In genomic region chr19:46142294-46142693, GRCh38 we compare ENCODE assay signal across 31 cellular contexts. TPM values are rescaled to one million over a fixed set of nuclear protein-coding genes. Genes with fewer than 3 reads are reported as not detected.
"Had no signal": no experiment of that assay in that cellular context is flagged by ENCODE, and none has a peak within 500 bp of the region (broad histone marks: within the 10 kb centered on the region; RNA-seq: fewer than 3 reads in every experiment).

No MANE protein-coding gene starts in this region.

- H3K27ac ChIP-seq: ascending aorta, cardiac muscle cell, VCaP had no signal

- H3K4me3 ChIP-seq: ascending aorta, cardiac muscle cell had no signal

- H3K36me3 ChIP-seq: ascending aorta, cardiac muscle cell had no signal

- ATAC-seq: activated CD8-positive, alpha-beta memory T cell treated with anti-CD3 and anti-CD28 coated beads, Interleukin-2, amount 10 ng/mL, durations not matched to agents 7 days and 5 days; activated CD8-positive, alpha-beta T cell treated with anti-CD3 and anti-CD28 coated beads, Interleukin-2, amount 10 ng/mL, durations not matched to agents 7 days and 5 days; activated naive CD8-positive, alpha-beta T cell treated with anti-CD3 and anti-CD28 coated beads, Interleukin-2, amount 50 U/mL, for 24 hours had no signal

- H3K27me3 ChIP-seq: ascending aorta, cardiac muscle cell had no signal

- H3K9me3 ChIP-seq: ascending aorta had no signal

- FAIRE-seq: TTC549 had no signal

- DNase-seq: activated B cell treated with CpG ODN at 0.5 μM for 24 hours; activated CD4-positive, alpha-beta memory T cell treated with anti-CD3 and anti-CD28 coated beads, Interleukin-2, amount 10 ng/mL, durations not matched to agents 7 days and 5 days; activated CD4-positive, alpha-beta T cell treated with anti-CD3 and anti-CD28 coated beads for 4 hours; activated CD4-positive, alpha-beta T cell treated with anti-CD3 and anti-CD28 coated beads, Interleukin-2, amount 10 ng/mL, durations not matched to agents 7 days and 5 days; activated CD4-positive, alpha-beta T cell treated with anti-CD3 and anti-CD28 coated beads, Interleukin-2, amount 50 U/mL, for 48 hours; activated CD4-positive, CD25-positive, alpha-beta regulatory T cell treated with anti-CD3 and anti-CD28 coated beads, Interleukin-2, amount 50 U/mL, for 72 hours; activated CD8-positive, alpha-beta memory T cell treated with anti-CD3 and anti-CD28 coated beads for 24 hours; activated CD8-positive, alpha-beta memory T cell treated with anti-CD3 and anti-CD28 coated beads, Interleukin-2, amount 10 ng/mL, durations not matched to agents 7 days and 5 days; activated CD8-positive, alpha-beta memory T cell treated with anti-CD3 and anti-CD28 coated beads, Interleukin-2, amount 50 U/mL, for 48 hours; activated CD8-positive, alpha-beta T cell treated with anti-CD3 and anti-CD28 coated beads, Interleukin-2, amount 10 ng/mL, durations not matched to agents 7 days and 5 days; activated effector memory CD4-positive, alpha-beta T cell treated with Interleukin-2 at 50 U/mL for 16 hours; activated gamma-delta T cell; activated naive CD4-positive, alpha-beta T cell treated with anti-CD3 and anti-CD28 coated beads, Interleukin-2, amount 10 ng/mL, durations not matched to agents 7 days and 5 days; activated naive CD4-positive, alpha-beta T cell treated with Interleukin-2 at 50 U/mL for 16 hours; activated naive CD8-positive, alpha-beta T cell treated with anti-CD3 and anti-CD28 coated beads, Interleukin-2, amount 10 ng/mL, durations not matched to agents 7 days and 5 days; activated naive CD8-positive, alpha-beta T cell treated with anti-CD3 and anti-CD28 coated beads, Interleukin-2, amount 50 U/mL, for 24 hours; activated T-cell treated with anti-CD3 and anti-CD28 coated beads, Interleukin-2, amount 50 U/mL, for 24 hours; activated T-cell treated with anti-CD3 and anti-CD28 coated beads, Interleukin-2, amount 50 U/mL, for 48 hours; amygdala; anterior cingulate cortex; caudate nucleus; cerebellar nuclear complex; T-helper 2 cell; T-helper 9 cell had no signal

- H3K4me1 ChIP-seq: ascending aorta had no signal

RNA-seq across cellular contexts. Expression of gene IGFL2, which starts 5.7 kb away (rescaled TPM):
- total RNA-seq: activated B cell treated with CpG ODN at 0.5 μM for 24 hours; activated CD4-positive, alpha-beta memory T cell treated with anti-CD3 and anti-CD28 coated beads, Interleukin-2, amount 10 ng/mL, durations not matched to agents 7 days and 5 days; activated CD4-positive, alpha-beta T cell treated with anti-CD3 and anti-CD28 coated beads, Interleukin-2, amount 10 ng/mL, durations not matched to agents 7 days and 5 days; activated CD8-positive, alpha-beta memory T cell treated with anti-CD3 and anti-CD28 coated beads, Interleukin-2, amount 10 ng/mL, durations not matched to agents 7 days and 5 days; activated CD8-positive, alpha-beta T cell treated with anti-CD3 and anti-CD28 coated beads, Interleukin-2, amount 10 ng/mL, durations not matched to agents 7 days and 5 days; activated naive CD8-positive, alpha-beta T cell treated with anti-CD3 and anti-CD28 coated beads, Interleukin-2, amount 10 ng/mL, durations not matched to agents 7 days and 5 days; ascending aorta; bronchial epithelial cell; cardiac muscle cell had no signal

RNA-seq across cellular contexts. Expression of gene IGFL3, which starts 17.8 kb away (rescaled TPM):
- total RNA-seq: activated B cell treated with CpG ODN at 0.5 μM for 24 hours; activated CD4-positive, alpha-beta memory T cell treated with anti-CD3 and anti-CD28 coated beads, Interleukin-2, amount 10 ng/mL, durations not matched to agents 7 days and 5 days; activated CD4-positive, alpha-beta T cell treated with anti-CD3 and anti-CD28 coated beads, Interleukin-2, amount 10 ng/mL, durations not matched to agents 7 days and 5 days; activated CD8-positive, alpha-beta memory T cell treated with anti-CD3 and anti-CD28 coated beads, Interleukin-2, amount 10 ng/mL, durations not matched to agents 7 days and 5 days; activated CD8-positive, alpha-beta T cell treated with anti-CD3 and anti-CD28 coated beads, Interleukin-2, amount 10 ng/mL, durations not matched to agents 7 days and 5 days; activated naive CD8-positive, alpha-beta T cell treated with anti-CD3 and anti-CD28 coated beads, Interleukin-2, amount 10 ng/mL, durations not matched to agents 7 days and 5 days; activated T-helper 2 cell treated with anti-CD3 and anti-CD28 coated beads, Interferon-gamma antibody, Interleukin-2, Interleukin-4, amounts not matched to agents 10 μg/mL and 5 μg/mL and 100 μg/mL, durations not matched to agents 14 hours and 24 hours and 36 hours; ascending aorta; bronchial epithelial cell; cardiac muscle cell had no signal
- polyA plus RNA-seq: adipose tissue, cardiac muscle cell had no signal
